In the genomic region with DNA sequence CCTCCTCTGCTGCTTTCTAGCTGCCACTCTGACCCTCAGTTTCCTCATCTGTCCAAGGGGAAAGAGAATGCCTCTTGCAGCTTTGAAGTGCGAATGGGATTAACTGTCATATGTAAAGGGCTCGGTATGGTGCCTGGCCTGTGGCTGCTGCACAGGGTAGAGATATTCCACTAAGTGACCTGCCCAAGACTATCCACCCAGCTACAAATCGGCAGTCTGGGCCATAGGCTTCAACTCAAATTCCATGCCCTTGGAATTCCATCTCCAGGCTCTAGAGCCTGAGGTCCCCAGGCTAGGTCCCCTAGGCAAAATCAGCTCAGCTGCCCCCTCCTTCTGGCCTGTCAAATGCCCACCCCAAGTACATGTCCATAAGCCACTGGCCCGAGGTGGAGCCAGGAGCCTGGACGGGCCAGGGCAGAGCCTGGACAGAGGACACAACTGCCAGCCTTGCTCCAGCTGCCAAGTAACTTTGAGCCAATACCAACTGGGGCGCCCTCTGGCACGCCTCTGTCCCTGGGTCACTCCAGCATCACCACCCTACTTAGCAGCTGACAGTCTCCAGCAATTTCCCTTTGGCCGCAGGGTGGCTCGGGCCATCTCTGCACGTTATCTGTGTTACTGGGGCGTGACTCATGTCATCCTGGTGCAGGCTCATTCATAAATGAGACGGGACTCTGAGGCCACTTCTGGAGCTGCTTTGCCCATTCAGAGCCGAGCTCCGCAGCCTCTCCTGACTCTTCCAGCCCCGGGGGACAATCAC, we compare ENCODE assay signal across 13 cellular contexts. TPM values are rescaled to one million over a fixed set of nuclear protein-coding genes. Genes with fewer than 3 reads are reported as not detected.
DNase-seq lines count a peak whose midpoint lies in the region; ATAC-seq, FAIRE-seq and TF ChIP-seq lines count a peak whose summit lies in the region.
"Had no signal": no experiment of that assay in that cellular context is flagged by ENCODE, and none has a peak within 500 bp of the region (broad histone marks: within the 10 kb centered on the region; RNA-seq: fewer than 3 reads in every experiment).

No MANE protein-coding gene starts in this region.

- H3K4me3 ChIP-seq in Panc1 (ENCODE audit: low read depth in 2 of 2, low read length in 2 of 2) (no peak overlapping the region), right cardiac atrium (ENCODE audit: low read length) (no peak overlapping the region)

- peak; percentile 35; the same call in 1 of the 2 replicates for ATAC-seq in Panc1
- peak; percentile 74 to 80 for ATAC-seq in right cardiac atrium
- ATAC-seq in HG03378 (IDR thresholded peaks at IDR 0.05; ENCODE audit: unreplicated experiment): no peak
- ATAC-seq in effector memory CD8-positive, alpha-beta T cell (replicated peaks): no peak
- no peak for ATAC-seq in stimulated activated effector memory CD8-positive, alpha-beta T cell treated with anti-CD3 and anti-CD28 coated beads, Interleukin-12 subunit alpha, Interleukin-12 subunit beta, amount 100 ng/mL, for 72 hours
- ATAC-seq: activated naive CD4-positive, alpha-beta T cell treated with anti-CD3 and anti-CD28 coated beads, Interleukin-2, amount 50 U/mL, for 72 hours; natural killer cell treated with Interleukin-12 subunit alpha and Interleukin-12 subunit beta and Interleukin-15 and Interleukin-18, amount 100 ng/mL, for 72 hours had no signal

- no peak for TF ChIP-seq POLR2A in H54 (IDR thresholded peaks at IDR 0.05; ENCODE audit: low read depth, low read length)

- no peak for FAIRE-seq in H54 (lab: Jason Lieb, UNC)
- FAIRE-seq: GM12891 had no signal

- H3K36me3 ChIP-seq in Panc1 (ENCODE audit: control insufficient read depth, insufficient read depth, low read length): no peaks in the 10 kb centered on the region

- H3K27ac ChIP-seq in Panc1 (ENCODE audit: low read length) (no peak overlapping the region), right cardiac atrium (ENCODE audit: low read length) (no peak overlapping the region)

- H3K27ac Mint-ChIP-seq in effector memory CD8-positive, alpha-beta T cell: no peak overlapping the region
- H3K27ac Mint-ChIP-seq in stimulated activated effector memory CD8-positive, alpha-beta T cell treated with anti-CD3 and anti-CD28 coated beads, Interleukin-12 subunit alpha, Interleukin-12 subunit beta, amount 100 ng/mL, for 72 hours: no peak overlapping the region
- H3K27ac Mint-ChIP-seq: activated CD4-positive, alpha-beta T cell treated with anti-CD3 and anti-CD28 coated beads, Interleukin-2, amount 10 ng/mL, durations not matched to agents 7 days and 5 days; natural killer cell treated with Interleukin-12 subunit alpha and Interleukin-12 subunit beta and Interleukin-15 and Interleukin-18, amount 100 ng/mL, for 72 hours had no signal

- intact Hi-C loops in Panc1 (cut with micrococcal nuclease; ENCODE audit: unreplicated experiment) (no loop called here), right cardiac atrium (cut with DNase I) (no loop called here)

- no TSS peak for BruUV-seq in Panc1 (replicated peaks; lab: Mats Ljungman, UMichigan)

- DNase-seq in AG08395 (ENCODE audit: low spot score) (peak; percentile 33), H54 (ENCODE audit: insufficient read length, low spot score) (peak; percentile 38), Panc1 (ENCODE audit: low read depth, low spot score) (no peak), right cardiac atrium (peak in 2 of 3 donors; percentile 32 to 61)
- no peak for DNase-seq in effector memory CD8-positive, alpha-beta T cell
- no peak for DNase-seq in stimulated activated CD4-positive, alpha-beta T cell treated with anti-CD3 and anti-CD28 coated beads, Interleukin-12 subunit alpha, Interleukin-12 subunit beta, amount 100 ng/mL, for 4 hours
- DNase-seq in stimulated activated effector memory CD8-positive, alpha-beta T cell treated with anti-CD3 and anti-CD28 coated beads, Interleukin-12 subunit alpha, Interleukin-12 subunit beta, amount 100 ng/mL, for 72 hours (ENCODE audit: low spot score in 2 of 2): no peak
- DNase-seq: activated CD4-positive, alpha-beta T cell treated with anti-CD3 and anti-CD28 coated beads, Interleukin-2, amount 10 ng/mL, durations not matched to agents 7 days and 5 days had no signal

- WGBS in right cardiac atrium: 50% methylated on average over 15 of the region's 15 CpGs

- H3K36me3 Mint-ChIP-seq in effector memory CD8-positive, alpha-beta T cell (ENCODE audit: insufficient read depth): no peaks in the 10 kb centered on the region
- H3K36me3 Mint-ChIP-seq in stimulated activated effector memory CD8-positive, alpha-beta T cell treated with anti-CD3 and anti-CD28 coated beads, Interleukin-12 subunit alpha, Interleukin-12 subunit beta, amount 100 ng/mL, for 72 hours: no peaks in the 10 kb centered on the region
- H3K36me3 Mint-ChIP-seq: natural killer cell treated with Interleukin-12 subunit alpha and Interleukin-12 subunit beta and Interleukin-15 and Interleukin-18, amount 100 ng/mL, for 72 hours had no signal

- peaks cover 0 to 12% of the 10 kb centered on the region in 2 donors for H3K27me3 Mint-ChIP-seq in effector memory CD8-positive, alpha-beta T cell
- H3K27me3 Mint-ChIP-seq: activated CD4-positive, alpha-beta T cell treated with anti-CD3 and anti-CD28 coated beads, Interleukin-2, amount 10 ng/mL, durations not matched to agents 7 days and 5 days had no signal

- in situ Hi-C loops in Panc1 (cut with HindIII; ENCODE audit: low pct_unique_long_range_greater_than_20kb, low sequenced_read_pairs): no loop called here

- POLR2A ChIA-PET in Panc1 (lab: Charles Lee): interaction anchor here (0.7 kb wide), 1 partner anchor 103 kb away, joined by 3 read pairs; no protein-coding TSS in a partner anchor

- H3K4me1 ChIP-seq in Panc1 (ENCODE audit: control insufficient read depth, insufficient read depth, low read length) (no peaks in the 10 kb centered on the region), right cardiac atrium (ENCODE audit: control insufficient read depth, insufficient read depth, low read length) (no peaks in the 10 kb centered on the region)

- TF ChIP-seq CTCF in Panc1 (IDR thresholded peaks at IDR 0.05): no peak

- H3K9me3 Mint-ChIP-seq in effector memory CD8-positive, alpha-beta T cell: no peaks in the 10 kb centered on the region
- no peaks in the 10 kb centered on the region for H3K9me3 Mint-ChIP-seq in stimulated activated effector memory CD8-positive, alpha-beta T cell treated with anti-CD3 and anti-CD28 coated beads, Interleukin-12 subunit alpha, Interleukin-12 subunit beta, amount 100 ng/mL, for 72 hours
- H3K9me3 Mint-ChIP-seq: activated CD4-positive, alpha-beta T cell treated with anti-CD3 and anti-CD28 coated beads, Interleukin-2, amount 10 ng/mL, durations not matched to agents 7 days and 5 days; activated naive CD4-positive, alpha-beta T cell treated with anti-CD3 and anti-CD28 coated beads, Interleukin-2, amount 50 U/mL, for 72 hours; natural killer cell treated with Interleukin-12 subunit alpha and Interleukin-12 subunit beta and Interleukin-15 and Interleukin-18, amount 100 ng/mL, for 72 hours had no signal

- no peak overlapping the region for H3K4me3 Mint-ChIP-seq in effector memory CD8-positive, alpha-beta T cell
- H3K4me3 Mint-ChIP-seq in stimulated activated effector memory CD8-positive, alpha-beta T cell treated with anti-CD3 and anti-CD28 coated beads, Interleukin-12 subunit alpha, Interleukin-12 subunit beta, amount 100 ng/mL, for 72 hours: no peak overlapping the region
- H3K4me3 Mint-ChIP-seq: activated CD4-positive, alpha-beta T cell treated with anti-CD3 and anti-CD28 coated beads, Interleukin-2, amount 10 ng/mL, durations not matched to agents 7 days and 5 days; natural killer cell treated with Interleukin-12 subunit alpha and Interleukin-12 subunit beta and Interleukin-15 and Interleukin-18, amount 100 ng/mL, for 72 hours had no signal

- CTCF ChIA-PET in Panc1 (lab: Charles Lee): interaction anchor here (0.5 kb wide), 1 partner anchor 15 kb away, joined by 6 read pairs; no protein-coding TSS in a partner anchor

- H3K27me3 ChIP-seq in Panc1 (ENCODE audit: control insufficient read depth, insufficient read depth, low read length) (0 out of 2 replicates have a peak, but pooled peaks cover 4% of the 10 kb centered on the region), right cardiac atrium (ENCODE audit: control insufficient read depth, insufficient read depth) (no peaks in the 10 kb centered on the region)

- H3K4me1 Mint-ChIP-seq in effector memory CD8-positive, alpha-beta T cell (ENCODE audit: low read depth in 2 of 2): peaks cover 18 to 22% of the 10 kb centered on the region in 2 donors
- H3K4me1 Mint-ChIP-seq in stimulated activated effector memory CD8-positive, alpha-beta T cell treated with anti-CD3 and anti-CD28 coated beads, Interleukin-12 subunit alpha, Interleukin-12 subunit beta, amount 100 ng/mL, for 72 hours: peaks cover 19% of the 10 kb centered on the region

- no peaks in the 10 kb centered on the region for H3K9me3 ChIP-seq in Panc1 (ENCODE audit: control insufficient read depth, insufficient read depth, low read depth, low read length)
- H3K9me3 ChIP-seq in right cardiac atrium (ENCODE audit: control insufficient read depth, low read length): no peaks in the 10 kb centered on the region

RNA-seq across cellular contexts. Expression of gene SDK2, which starts 57.1 kb away (rescaled TPM):
- total RNA-seq in Panc1 (2021; ENCODE audit: unreplicated experiment): 0.41 TPM
- 0.39 TPM for polyA plus RNA-seq in Panc1 (2012; ENCODE audit: insufficient read length)
- 1 to 10 TPM; 1.2 to 4.4 (median 2.1) TPM for total RNA-seq in right cardiac atrium
- 0.77 TPM for polyA plus RNA-seq in right cardiac atrium
- total RNA-seq: dermis microvascular lymphatic vessel endothelial cell had no signal

Comparison
In these comparisons a context has a peak if more than half of its experiments do, and no peak if none do; other contexts are left out.
1. DNase-seq: peak in AG08395 (single experiment), H54 (single experiment) and right cardiac atrium (2 of 3); none in Panc1 (single experiment), effector memory CD8-positive, alpha-beta T cell (0 of 3), stimulated activated CD4-positive, alpha-beta T cell treated with anti-CD3 and anti-CD28 coated beads, Interleukin-12 subunit alpha, Interleukin-12 subunit beta, amount 100 ng/mL, for 4 hours (single experiment) and stimulated activated effector memory CD8-positive, alpha-beta T cell treated with anti-CD3 and anti-CD28 coated beads, Interleukin-12 subunit alpha, Interleukin-12 subunit beta, amount 100 ng/mL, for 72 hours (0 of 2).
2. ATAC-seq: peak in Panc1 (single experiment) and right cardiac atrium (2 of 2); none in HG03378 (single experiment), effector memory CD8-positive, alpha-beta T cell (single experiment) and stimulated activated effector memory CD8-positive, alpha-beta T cell treated with anti-CD3 and anti-CD28 coated beads, Interleukin-12 subunit alpha, Interleukin-12 subunit beta, amount 100 ng/mL, for 72 hours (single experiment).